Comparison of ENCODE assay signal across 21 cellular contexts in the genomic region with DNA sequence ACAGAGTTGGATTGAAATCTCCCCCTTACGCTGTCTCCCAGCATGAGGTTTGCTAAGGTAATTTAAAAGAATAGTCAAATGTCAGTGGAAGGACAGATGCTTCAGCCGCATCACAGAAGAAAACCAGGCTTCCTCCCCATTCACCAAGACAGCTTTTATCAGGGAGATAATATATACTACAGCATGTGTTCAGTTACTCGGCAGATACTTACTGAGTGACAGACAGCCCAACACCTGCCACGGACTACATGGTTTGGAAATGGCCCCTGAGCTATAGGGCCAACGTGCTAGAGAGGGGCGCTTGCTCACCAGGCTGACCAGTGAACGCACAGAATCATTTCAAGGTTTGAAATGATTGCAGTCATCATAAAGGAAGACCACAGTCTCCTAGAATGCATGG.
"Had no signal": no experiment of that assay in that cellular context is flagged by ENCODE, and none has a peak within 500 bp of the region (broad histone marks: within the 10 kb centered on the region; RNA-seq: fewer than 3 reads in every experiment).

No MANE protein-coding gene starts in this region.

- H3K27me3 ChIP-seq: SJSA1 had no signal

- H3K27ac ChIP-seq: HL-60, KMS-11, SJSA1 had no signal

- H3K4me2 ChIP-seq: KMS-11 had no signal

- H3K9ac ChIP-seq: KMS-11 had no signal

- H3K4me3 ChIP-seq: K562, SJSA1 had no signal

- H3K9me3 ChIP-seq: SJSA1 had no signal

- ATAC-seq: K562 had no signal

- DNase-seq: Kasumi-1, MM.1S, NCI-H1092 treated with DMSO at 0.1 percent for 48 hours, NCI-H1436, NCI-H187, NCI-H2029, NCI-H2081 treated with DMSO at 0.1 percent for 48 hours, NCI-H2171, NCI-H226, NCI-H446, NCI-H510A, NCI-H524 treated with DMSO at 0.1 percent for 48 hours, NCI-H69, NCI-H774, Right ventricle myocardium superior, RPMI8226, SIG-M5 had no signal
